In the genomic region with DNA sequence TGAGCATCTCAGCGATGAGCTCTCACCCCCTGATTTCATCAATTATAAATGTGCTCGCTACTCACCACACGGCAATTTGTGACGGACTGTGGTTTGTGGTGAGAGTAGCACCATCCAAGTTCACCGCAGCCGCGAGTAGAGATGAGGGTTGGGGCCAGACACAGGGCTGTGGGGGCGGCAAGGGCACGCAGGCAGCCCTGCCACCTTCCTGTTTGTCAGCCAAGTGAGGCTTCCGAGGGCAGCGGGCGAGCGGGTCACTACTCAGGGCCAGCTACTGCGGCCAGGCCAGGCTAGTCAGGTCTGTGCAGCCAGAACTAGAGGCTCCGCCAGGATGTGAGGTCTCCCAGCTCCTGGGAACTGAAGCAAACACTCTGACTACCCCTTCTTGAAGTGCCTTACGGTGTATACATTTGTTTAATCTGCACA, we compare ENCODE assay signal across 8 cellular contexts. TPM values are rescaled to one million over a fixed set of nuclear protein-coding genes. Genes with fewer than 3 reads are reported as not detected.
A peak's percentile ranks its signal among the peaks of the same experiment; 100 is the strongest.
DNase-seq lines count a peak whose midpoint lies in the region; ATAC-seq and TF ChIP-seq lines count a peak whose summit lies in the region.

No MANE protein-coding gene starts in this region.

- ATAC-seq in CD4-positive, CD25-positive, alpha-beta regulatory T cell (ENCODE audit: low read depth in 2 of 2) = peak; percentile 40 to 59
- peak; percentile 48 for ATAC-seq in HG02759 (IDR thresholded peaks at IDR 0.05; ENCODE audit: unreplicated experiment)
- ATAC-seq in HG02938 (IDR thresholded peaks at IDR 0.05; ENCODE audit: unreplicated experiment) = no peak
- no peak for ATAC-seq in GM19455 (IDR thresholded peaks at IDR 0.05; ENCODE audit: unreplicated experiment)
- no peak for ATAC-seq in HG02885 (IDR thresholded peaks at IDR 0.05; ENCODE audit: poor library complexity, unreplicated experiment)

- H3K4me1 ChIP-seq in CD4-positive, CD25-positive, alpha-beta regulatory T cell (ENCODE audit: control insufficient read depth, insufficient read depth, low read length, poor library complexity, severe bottlenecking) = peaks cover 10% of the 10 kb centered on the region
- peaks cover 14% of the 10 kb centered on the region for H3K4me1 ChIP-seq in mesenchymal stem cell (ENCODE audit: control insufficient read depth, insufficient read depth, low read depth, low read length)
- no peaks in the 10 kb centered on the region for H3K4me1 ChIP-seq in PC-9 (replicated peaks; ENCODE audit: insufficient read depth)

- POLR2A ChIA-PET in PC-9 (lab: Charles Lee; ENCODE audit: unreplicated experiment) = no interaction called here

- H3K79me1 ChIP-seq in mesenchymal stem cell (replicated peaks; ENCODE audit: low read length, poor library complexity, severe bottlenecking) = no peaks in the 10 kb centered on the region

- no peak overlapping the region for H3K4ac ChIP-seq in mesenchymal stem cell (ENCODE audit: low read depth in 1 of 2, low read length in 2 of 2)

- no peak overlapping the region for H3K4me3 ChIP-seq in CD4-positive, CD25-positive, alpha-beta regulatory T cell (ENCODE audit: low read depth, low read length)
- H3K4me3 ChIP-seq in mesenchymal stem cell (ENCODE audit: insufficient read depth in 1 of 2, low read depth in 1 of 2, low read length in 2 of 2) = no peak overlapping the region
- H3K4me3 ChIP-seq in PC-9 = no peak overlapping the region

- H2AFZ ChIP-seq in mesenchymal stem cell (ENCODE audit: low read depth, low read length) (peak overlapping the region; percentile 18), PC-9 (no peak overlapping the region)

- TF ChIP-seq CTCF in PC-9 (conservative IDR thresholded peaks at IDR 0.05) = no peak

- no peak overlapping the region for H2BK120ac ChIP-seq in mesenchymal stem cell (ENCODE audit: low read depth, low read length)

- H3K9me2 ChIP-seq in PC-9 (ENCODE audit: insufficient read depth) = no peaks in the 10 kb centered on the region

- peaks cover 33% of the 10 kb centered on the region; the same call in 1 of the 2 replicates for H3F3A ChIP-seq in PC-9 (ENCODE audit: insufficient read depth, low read depth)

- CTCF ChIA-PET in PC-9 (lab: Charles Lee) = interaction anchor here (0.6 kb wide), 1 partner anchor 1426 kb away, joined by 4 read pairs; no protein-coding TSS in a partner anchor

- no peak overlapping the region for H2BK15ac ChIP-seq in mesenchymal stem cell (ENCODE audit: low read depth, poor library complexity, severe bottlenecking)

- peak overlapping the region in 1 of 4 donors; percentile 38 for H3K4me3 Mint-ChIP-seq in CD4-positive, CD25-positive, alpha-beta regulatory T cell

- peaks cover 2% of the 10 kb centered on the region for H3K27me3 ChIP-seq in CD4-positive, CD25-positive, alpha-beta regulatory T cell (ENCODE audit: control insufficient read depth, insufficient read depth, low read length)
- H3K27me3 ChIP-seq in mesenchymal stem cell (ENCODE audit: control insufficient read depth in 1 of 2, insufficient read depth in 1 of 2, low read length in 2 of 2) (peaks cover 28 to 37% of the 10 kb centered on the region in 2 experiments), PC-9 (ENCODE audit: insufficient read depth, low read depth) (no peaks in the 10 kb centered on the region)

- no peaks in the 10 kb centered on the region for H3K79me2 ChIP-seq in PC-9 (ENCODE audit: low read depth)

- H4K20me1 ChIP-seq in PC-9 (ENCODE audit: insufficient read depth) = no peaks in the 10 kb centered on the region

- H2AK5ac ChIP-seq in mesenchymal stem cell (ENCODE audit: low read length, severe bottlenecking) = no peak overlapping the region

- H3K36me3 Mint-ChIP-seq in CD4-positive, CD25-positive, alpha-beta regulatory T cell = no peaks in the 10 kb centered on the region

- no peak overlapping the region for H3K18ac ChIP-seq in mesenchymal stem cell (ENCODE audit: low read depth in 1 of 2, low read length in 2 of 2)

- peak in 2 of 3 donors; percentile 21 to 64 for DNase-seq in CD4-positive, CD25-positive, alpha-beta regulatory T cell
- peak; percentile 71 for DNase-seq in activated CD8-positive, alpha-beta memory T cell treated with anti-CD3 and anti-CD28 coated beads for 24 hours
- DNase-seq in mesenchymal stem cell (peak; percentile 84), PC-9 (no peak)

- H2BK12ac ChIP-seq in mesenchymal stem cell (ENCODE audit: low read length in 2 of 2) = peak overlapping the region in 1 of 2 experiments; percentile 29

- WGBS in mesenchymal stem cell = 56% methylated on average over 14 of the region's 16 CpGs

- H2BK5ac ChIP-seq in mesenchymal stem cell (ENCODE audit: low read depth, low read length, poor library complexity, severe bottlenecking) = no peak overlapping the region

- H3K9me3 Mint-ChIP-seq in CD4-positive, CD25-positive, alpha-beta regulatory T cell = no peaks in the 10 kb centered on the region

- BruUV-seq in PC-9 (replicated peaks; lab: Mats Ljungman, UMichigan) = no TSS peak

- no peak overlapping the region for H4K8ac ChIP-seq in mesenchymal stem cell (ENCODE audit: low read length)

- peak overlapping the region; percentile 39 to 78 (median 49) for H3K27ac Mint-ChIP-seq in CD4-positive, CD25-positive, alpha-beta regulatory T cell

- H3K23ac ChIP-seq in mesenchymal stem cell (ENCODE audit: low read length in 2 of 2) = no peak overlapping the region

- no peak overlapping the region for H3K4me2 ChIP-seq in mesenchymal stem cell (ENCODE audit: low read length, poor library complexity, severe bottlenecking)
- H3K4me2 ChIP-seq in PC-9 = no peak overlapping the region

- no peak overlapping the region for H3K9ac ChIP-seq in mesenchymal stem cell (ENCODE audit: low read length)

- H3K27me3 Mint-ChIP-seq in CD4-positive, CD25-positive, alpha-beta regulatory T cell = peaks cover 12% of the 10 kb centered on the region

- no peak overlapping the region for H3K27ac ChIP-seq in CD4-positive, CD25-positive, alpha-beta regulatory T cell (ENCODE audit: insufficient read depth, low read length, poor library complexity, severe bottlenecking)
- no peak overlapping the region for H3K27ac ChIP-seq in mesenchymal stem cell (ENCODE audit: low read length, poor library complexity, severe bottlenecking)
- H3K27ac ChIP-seq in PC-9 = no peak overlapping the region

- intact Hi-C loops in PC-9 (cut with micrococcal nuclease; ENCODE audit: unreplicated experiment) = no loop called here

- H3K14ac ChIP-seq in mesenchymal stem cell (ENCODE audit: low read length in 2 of 2) = no peak overlapping the region

- no peak overlapping the region for H4K91ac ChIP-seq in mesenchymal stem cell (ENCODE audit: low read length)

- H3K36me3 ChIP-seq in CD4-positive, CD25-positive, alpha-beta regulatory T cell (ENCODE audit: control insufficient read depth, insufficient read depth, low read length) = no peaks in the 10 kb centered on the region
- H3K36me3 ChIP-seq in mesenchymal stem cell (ENCODE audit: control insufficient read depth in 1 of 2, insufficient read depth in 2 of 2, low read depth in 1 of 2, low read length in 2 of 2) = no peaks in the 10 kb centered on the region
- no peaks in the 10 kb centered on the region for H3K36me3 ChIP-seq in PC-9 (ENCODE audit: low read depth)

- H3K4me1 Mint-ChIP-seq in CD4-positive, CD25-positive, alpha-beta regulatory T cell = peaks cover 0 to 11% (median 7%) of the 10 kb centered on the region in 4 donors

- no peaks in the 10 kb centered on the region for H3K9me3 ChIP-seq in CD4-positive, CD25-positive, alpha-beta regulatory T cell (ENCODE audit: control insufficient read depth in 2 of 2, low read length in 2 of 2)
- H3K9me3 ChIP-seq in mesenchymal stem cell (ENCODE audit: control insufficient read depth, low read length) (peaks cover 8% of the 10 kb centered on the region), PC-9 (ENCODE audit: insufficient read depth, low read depth) (no peaks in the 10 kb centered on the region)

RNA-seq across cellular contexts. Expression of a gene that starts 39.6 kb away (rescaled TPM):
- total RNA-seq in CD4-positive, CD25-positive, alpha-beta regulatory T cell = 15.3 TPM
- polyA plus RNA-seq in CD4-positive, CD25-positive, alpha-beta regulatory T cell = 10 to 100 TPM; 25.4 to 36.5 (median 32.1) TPM
- polyA plus RNA-seq in mesenchymal stem cell (2013, experiment 1 of 2) = not detected
- not detected for polyA plus RNA-seq in mesenchymal stem cell (2013, experiment 2 of 2)
- 0.25 and 0.72 TPM in 2 replicates for total RNA-seq in PC-9 (2021)

RNA-seq across cellular contexts. Expression of a gene that starts 57.3 kb away (rescaled TPM):
- total RNA-seq in CD4-positive, CD25-positive, alpha-beta regulatory T cell = not detected
- not detected for polyA plus RNA-seq in CD4-positive, CD25-positive, alpha-beta regulatory T cell
- 0.01 TPM for polyA plus RNA-seq in mesenchymal stem cell (2013, experiment 1 of 2)
- not detected for polyA plus RNA-seq in mesenchymal stem cell (2013, experiment 2 of 2)
- not detected in 2 replicates for total RNA-seq in PC-9 (2021)

Comparison
In these comparisons a context has a peak if more than half of its experiments do, and no peak if none do; other contexts are left out.
1. ATAC-seq: peak in CD4-positive, CD25-positive, alpha-beta regulatory T cell (2 of 2) and HG02759 (single experiment); none in HG02938 (single experiment), GM19455 (single experiment) and HG02885 (single experiment).
2. DNase-seq: peak in CD4-positive, CD25-positive, alpha-beta regulatory T cell (2 of 3), activated CD8-positive, alpha-beta memory T cell treated with anti-CD3 and anti-CD28 coated beads for 24 hours (single experiment) and mesenchymal stem cell (single experiment); none in PC-9 (0 of 2).